Comparison of ENCODE assay signal across 1 cellular context in the genomic region with DNA sequence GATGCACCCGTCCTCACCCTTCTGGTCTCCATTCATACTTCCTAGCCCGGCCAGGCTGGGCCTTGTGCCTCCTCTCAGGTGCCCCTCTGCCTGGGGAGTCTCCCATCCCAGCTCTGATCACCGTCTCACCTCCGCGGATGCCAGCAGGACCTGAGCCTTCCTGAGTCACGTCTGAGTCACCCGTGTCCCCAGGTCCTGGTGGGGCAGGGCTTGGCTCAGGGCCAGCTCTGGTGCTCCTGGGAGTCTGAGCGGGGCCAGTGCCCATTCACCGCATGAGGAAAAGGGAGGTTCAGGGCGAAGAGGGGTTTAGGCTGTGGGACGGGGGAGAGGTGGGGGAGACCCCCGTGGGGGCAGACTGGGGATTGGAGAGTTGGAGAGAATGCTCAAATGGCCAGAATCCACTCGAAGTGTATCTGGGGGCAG.
TF ChIP-seq lines count a peak whose summit lies in the region.

No MANE protein-coding gene starts in this region.

TF ChIP-seq in HepG2, 621 proteins besides CTCF, POLR2A, EP300 and RAD21:
- TF ChIP-seq, protein P1, sequence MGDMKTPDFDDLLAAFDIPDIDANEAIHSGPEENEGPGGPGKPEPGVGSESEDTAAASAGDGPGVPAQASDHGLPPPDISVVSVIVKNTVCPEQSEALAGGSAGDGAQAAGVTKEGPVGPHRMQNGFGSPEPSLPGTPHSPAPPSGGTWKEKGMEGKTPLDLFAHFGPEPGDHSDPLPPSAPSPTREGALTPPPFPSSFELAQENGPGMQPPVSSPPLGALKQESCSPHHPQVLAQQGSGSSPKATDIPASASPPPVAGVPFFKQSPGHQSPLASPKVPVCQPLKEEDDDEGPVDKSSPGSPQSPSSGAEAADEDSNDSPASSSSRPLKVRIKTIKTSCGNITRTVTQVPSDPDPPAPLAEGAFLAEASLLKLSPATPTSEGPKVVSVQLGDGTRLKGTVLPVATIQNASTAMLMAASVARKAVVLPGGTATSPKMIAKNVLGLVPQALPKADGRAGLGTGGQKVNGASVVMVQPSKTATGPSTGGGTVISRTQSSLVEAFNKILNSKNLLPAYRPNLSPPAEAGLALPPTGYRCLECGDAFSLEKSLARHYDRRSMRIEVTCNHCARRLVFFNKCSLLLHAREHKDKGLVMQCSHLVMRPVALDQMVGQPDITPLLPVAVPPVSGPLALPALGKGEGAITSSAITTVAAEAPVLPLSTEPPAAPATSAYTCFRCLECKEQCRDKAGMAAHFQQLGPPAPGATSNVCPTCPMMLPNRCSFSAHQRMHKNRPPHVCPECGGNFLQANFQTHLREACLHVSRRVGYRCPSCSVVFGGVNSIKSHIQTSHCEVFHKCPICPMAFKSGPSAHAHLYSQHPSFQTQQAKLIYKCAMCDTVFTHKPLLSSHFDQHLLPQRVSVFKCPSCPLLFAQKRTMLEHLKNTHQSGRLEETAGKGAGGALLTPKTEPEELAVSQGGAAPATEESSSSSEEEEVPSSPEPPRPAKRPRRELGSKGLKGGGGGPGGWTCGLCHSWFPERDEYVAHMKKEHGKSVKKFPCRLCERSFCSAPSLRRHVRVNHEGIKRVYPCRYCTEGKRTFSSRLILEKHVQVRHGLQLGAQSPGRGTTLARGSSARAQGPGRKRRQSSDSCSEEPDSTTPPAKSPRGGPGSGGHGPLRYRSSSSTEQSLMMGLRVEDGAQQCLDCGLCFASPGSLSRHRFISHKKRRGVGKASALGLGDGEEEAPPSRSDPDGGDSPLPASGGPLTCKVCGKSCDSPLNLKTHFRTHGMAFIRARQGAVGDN (CRISPR knock-in tag; IDR thresholded peaks at IDR 0.05) = peak; percentile 41; the same call in 1 of the 2 replicates
- TF ChIP-seq MXI1 (IDR thresholded peaks at IDR 0.05; ENCODE audit: borderline replicate concordance, low read depth, low read length) (peak; percentile 37; the same call in 1 of the 3 replicates), MLLT10 (CRISPR knock-in tag; IDR thresholded peaks at IDR 0.05) (no peak), WIZ (CRISPR knock-in tag; IDR thresholded peaks at IDR 0.05) (no peak), ZNF629 (CRISPR knock-in tag; conservative IDR thresholded peaks at IDR 0.05) (peak; percentile 56), ZBTB7A (CRISPR knock-in tag; IDR thresholded peaks at IDR 0.05) (0 out of 2 replicates have a peak, but pooled peaks have one; percentile 28), SAP130 (CRISPR knock-in tag; IDR thresholded peaks at IDR 0.05; ENCODE audit: low read depth) (peak; percentile 32), PHB2 (IDR thresholded peaks at IDR 0.05; ENCODE audit: partially characterized antibody) (no peak), ISL2 (CRISPR knock-in tag; IDR thresholded peaks at IDR 0.05) (0 out of 2 replicates have a peak, but pooled peaks have one; percentile 4), FOSL2 (CRISPR knock-in tag; IDR thresholded peaks at IDR 0.05) (peak; percentile 92), HNRNPLL (IDR thresholded peaks at IDR 0.05; ENCODE audit: low read depth, low read length, poor library complexity, severe bottlenecking) (no peak), ZSCAN12 (CRISPR knock-in tag; IDR thresholded peaks at IDR 0.05) (no peak), PCBP1 (IDR thresholded peaks at IDR 0.05; ENCODE audit: borderline replicate concordance, low read depth, low read length) (0 out of 2 replicates have a peak, but pooled peaks have one; percentile 58), ZBTB42 (CRISPR knock-in tag; IDR thresholded peaks at IDR 0.05) (no peak), LCORL (IDR thresholded peaks at IDR 0.05) (peak; percentile 52; the same call in 1 of the 2 replicates), LCORL (CRISPR knock-in tag; IDR thresholded peaks at IDR 0.05) (no peak)
- TF ChIP-seq, protein P2, sequence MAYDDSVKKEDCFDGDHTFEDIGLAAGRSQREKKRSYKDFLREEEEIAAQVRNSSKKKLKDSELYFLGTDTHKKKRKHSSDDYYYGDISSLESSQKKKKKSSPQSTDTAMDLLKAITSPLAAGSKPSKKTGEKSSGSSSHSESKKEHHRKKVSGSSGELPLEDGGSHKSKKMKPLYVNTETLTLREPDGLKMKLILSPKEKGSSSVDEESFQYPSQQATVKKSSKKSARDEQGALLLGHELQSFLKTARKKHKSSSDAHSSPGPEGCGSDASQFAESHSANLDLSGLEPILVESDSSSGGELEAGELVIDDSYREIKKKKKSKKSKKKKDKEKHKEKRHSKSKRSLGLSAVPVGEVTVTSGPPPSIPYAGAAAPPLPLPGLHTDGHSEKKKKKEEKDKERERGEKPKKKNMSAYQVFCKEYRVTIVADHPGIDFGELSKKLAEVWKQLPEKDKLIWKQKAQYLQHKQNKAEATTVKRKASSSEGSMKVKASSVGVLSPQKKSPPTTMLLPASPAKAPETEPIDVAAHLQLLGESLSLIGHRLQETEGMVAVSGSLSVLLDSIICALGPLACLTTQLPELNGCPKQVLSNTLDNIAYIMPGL (CRISPR knock-in tag; IDR thresholded peaks at IDR 0.05; ENCODE audit: borderline replicate concordance in 1 of 2, low read depth in 1 of 2) = 0 out of 4 replicates have a peak, but pooled peaks of 1 of the 2 experiments have one; percentile 3
- TF ChIP-seq, protein P3, sequence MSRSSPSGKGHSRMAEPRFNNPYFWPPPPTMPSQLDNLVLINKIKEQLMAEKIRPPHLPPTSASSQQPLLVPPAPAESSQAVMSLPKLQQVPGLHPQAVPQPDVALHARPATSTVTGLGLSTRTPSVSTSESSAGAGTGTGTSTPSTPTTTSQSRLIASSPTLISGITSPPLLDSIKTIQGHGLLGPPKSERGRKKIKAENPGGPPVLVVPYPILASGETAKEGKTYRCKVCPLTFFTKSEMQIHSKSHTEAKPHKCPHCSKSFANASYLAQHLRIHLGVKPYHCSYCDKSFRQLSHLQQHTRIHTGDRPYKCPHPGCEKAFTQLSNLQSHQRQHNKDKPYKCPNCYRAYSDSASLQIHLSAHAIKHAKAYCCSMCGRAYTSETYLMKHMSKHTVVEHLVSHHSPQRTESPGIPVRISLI (CRISPR knock-in tag; IDR thresholded peaks at IDR 0.05; ENCODE audit: borderline replicate concordance) = no peak
- TF ChIP-seq, protein P4, sequence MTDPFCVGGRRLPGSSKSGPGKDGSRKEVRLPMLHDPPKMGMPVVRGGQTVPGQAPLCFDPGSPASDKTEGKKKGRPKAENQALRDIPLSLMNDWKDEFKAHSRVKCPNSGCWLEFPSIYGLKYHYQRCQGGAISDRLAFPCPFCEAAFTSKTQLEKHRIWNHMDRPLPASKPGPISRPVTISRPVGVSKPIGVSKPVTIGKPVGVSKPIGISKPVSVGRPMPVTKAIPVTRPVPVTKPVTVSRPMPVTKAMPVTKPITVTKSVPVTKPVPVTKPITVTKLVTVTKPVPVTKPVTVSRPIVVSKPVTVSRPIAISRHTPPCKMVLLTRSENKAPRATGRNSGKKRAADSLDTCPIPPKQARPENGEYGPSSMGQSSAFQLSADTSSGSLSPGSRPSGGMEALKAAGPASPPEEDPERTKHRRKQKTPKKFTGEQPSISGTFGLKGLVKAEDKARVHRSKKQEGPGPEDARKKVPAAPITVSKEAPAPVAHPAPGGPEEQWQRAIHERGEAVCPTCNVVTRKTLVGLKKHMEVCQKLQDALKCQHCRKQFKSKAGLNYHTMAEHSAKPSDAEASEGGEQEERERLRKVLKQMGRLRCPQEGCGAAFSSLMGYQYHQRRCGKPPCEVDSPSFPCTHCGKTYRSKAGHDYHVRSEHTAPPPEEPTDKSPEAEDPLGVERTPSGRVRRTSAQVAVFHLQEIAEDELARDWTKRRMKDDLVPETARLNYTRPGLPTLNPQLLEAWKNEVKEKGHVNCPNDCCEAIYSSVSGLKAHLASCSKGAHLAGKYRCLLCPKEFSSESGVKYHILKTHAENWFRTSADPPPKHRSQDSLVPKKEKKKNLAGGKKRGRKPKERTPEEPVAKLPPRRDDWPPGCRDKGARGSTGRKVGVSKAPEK (CRISPR knock-in tag; IDR thresholded peaks at IDR 0.05; ENCODE audit: borderline replicate concordance) = no peak
- TF ChIP-seq, protein P5, sequence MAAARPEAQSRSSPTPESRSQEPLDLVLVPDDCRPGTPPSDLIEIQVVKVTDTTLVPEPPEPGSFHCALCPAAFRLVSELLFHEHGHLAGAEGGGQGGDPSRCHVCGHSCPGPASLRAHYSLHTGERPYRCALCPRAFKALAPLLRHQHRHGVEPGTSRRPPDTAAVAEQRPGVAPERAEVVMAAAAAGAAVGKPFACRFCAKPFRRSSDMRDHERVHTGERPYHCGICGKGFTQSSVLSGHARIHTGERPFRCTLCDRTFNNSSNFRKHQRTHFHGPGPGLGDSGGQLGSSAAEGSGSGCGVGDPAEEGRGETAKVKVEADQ (CRISPR knock-in tag; IDR thresholded peaks at IDR 0.05; ENCODE audit: borderline replicate concordance) = no peak
